In genomic region chr14:95559203-95559602, GRCh38 we compare ENCODE assay signal across 27 cellular contexts.
"Had no signal": no experiment of that assay in that cellular context is flagged by ENCODE, and none has a peak within 500 bp of the region (broad histone marks: within the 10 kb centered on the region; RNA-seq: fewer than 3 reads in every experiment).

No MANE protein-coding gene starts in this region.

- H3K27me3 ChIP-seq: adrenal gland, left lung, uterus had no signal

- H3K9me3 ChIP-seq: adrenal gland, left lung, lower lobe of right lung, thoracic aorta, uterus had no signal

- H3K4me3 ChIP-seq: adrenal gland, left lung, lower lobe of right lung, skin epidermis, thoracic aorta, uterus had no signal

- H3K4me1 ChIP-seq: adrenal gland, left lung, lower lobe of right lung, uterus had no signal

- H3K36me3 ChIP-seq: adrenal gland, left lung, lower lobe of right lung, thoracic aorta, uterus, WERI-Rb-1 had no signal

- H3K36me3 Mint-ChIP-seq: activated naive CD8-positive, alpha-beta T cell treated with anti-CD3 and anti-CD28 coated beads for 36 hours; brain; natural killer cell had no signal

- DNase-seq: activated CD4-positive, alpha-beta T cell treated with anti-CD3 and anti-CD28 coated beads, Interleukin-2, amount 10 ng/mL, durations not matched to agents 24 days and 14 days; activated CD8-positive, alpha-beta T cell treated with anti-CD3 and anti-CD28 coated beads for 36 hours; activated effector memory CD4-positive, alpha-beta T cell treated with Interleukin-2 at 50 U/mL for 16 hours; activated naive CD4-positive, alpha-beta T cell treated with Interleukin-2 at 50 U/mL for 16 hours; activated naive CD8-positive, alpha-beta T cell treated with anti-CD3 and anti-CD28 coated beads for 36 hours; activated T-cell treated with anti-CD3 and anti-CD28 coated beads, Interleukin-2, amount 50 U/mL, for 48 hours; adrenal gland; aorta; cortex of kidney; effector memory CD8-positive, alpha-beta T cell; kidney glomerular epithelial cell; left lung; lower lobe of right lung; mesenchymal stem cell; natural killer cell; stimulated activated CD4-positive, alpha-beta T cell treated with anti-CD3 and anti-CD28 coated beads, Interleukin-12 subunit alpha, Interleukin-12 subunit beta, amount 100 ng/mL, for 4 hours; stimulated activated CD4-positive, alpha-beta T cell treated with anti-CD3 and anti-CD28 coated beads, Interleukin-4, amount 100 ng/mL, for 1 hour; T-helper 9 cell; trophoblast cell; uterus; WERI-Rb-1 had no signal

- ATAC-seq: activated CD4-positive, CD25-positive, alpha-beta regulatory T cell treated with anti-CD3 and anti-CD28 coated beads, Interleukin-2, amount 50 U/mL, for 24 hours; activated CD8-positive, alpha-beta T cell treated with anti-CD3 and anti-CD28 coated beads for 36 hours; effector memory CD8-positive, alpha-beta T cell; left lung; lower lobe of right lung; natural killer cell; sciatic nerve had no signal

- H3K4me3 Mint-ChIP-seq: activated CD4-positive, alpha-beta T cell treated with anti-CD3 and anti-CD28 coated beads, Interleukin-2, amount 10 ng/mL, durations not matched to agents 24 days and 14 days; activated CD8-positive, alpha-beta T cell treated with anti-CD3 and anti-CD28 coated beads for 36 hours; activated naive CD8-positive, alpha-beta T cell treated with anti-CD3 and anti-CD28 coated beads for 36 hours; brain; effector memory CD8-positive, alpha-beta T cell; natural killer cell; stimulated activated naive CD8-positive, alpha-beta T cell treated with anti-CD3 and anti-CD28 coated beads, Interleukin-15, Interleukin-2, amounts not matched to agents 100 ng/mL and 50 ng/mL, for 24 hours had no signal

- H3K27ac ChIP-seq: adrenal gland, left lung, lower lobe of right lung, skin epidermis, thoracic aorta, uterus, WERI-Rb-1 had no signal

- H3K9me3 Mint-ChIP-seq: activated CD4-positive, alpha-beta T cell treated with anti-CD3 and anti-CD28 coated beads, Interleukin-2, amount 10 ng/mL, durations not matched to agents 24 days and 14 days; activated CD8-positive, alpha-beta T cell treated with anti-CD3 and anti-CD28 coated beads for 36 hours; activated naive CD8-positive, alpha-beta T cell treated with anti-CD3 and anti-CD28 coated beads for 36 hours; effector memory CD8-positive, alpha-beta T cell; natural killer cell; stimulated activated naive CD8-positive, alpha-beta T cell treated with anti-CD3 and anti-CD28 coated beads, Interleukin-15, Interleukin-2, amounts not matched to agents 100 ng/mL and 50 ng/mL, for 24 hours had no signal

- H3K27ac Mint-ChIP-seq: activated CD4-positive, alpha-beta T cell treated with anti-CD3 and anti-CD28 coated beads, Interleukin-2, amount 10 ng/mL, durations not matched to agents 24 days and 14 days; activated CD8-positive, alpha-beta T cell treated with anti-CD3 and anti-CD28 coated beads for 36 hours; activated naive CD8-positive, alpha-beta T cell treated with anti-CD3 and anti-CD28 coated beads for 36 hours; effector memory CD8-positive, alpha-beta T cell; natural killer cell; stimulated activated naive CD8-positive, alpha-beta T cell treated with anti-CD3 and anti-CD28 coated beads, Interleukin-15, Interleukin-2, amounts not matched to agents 100 ng/mL and 50 ng/mL, for 24 hours had no signal
